Comparison of ENCODE assay signal across 8 cellular contexts in the genomic region with DNA sequence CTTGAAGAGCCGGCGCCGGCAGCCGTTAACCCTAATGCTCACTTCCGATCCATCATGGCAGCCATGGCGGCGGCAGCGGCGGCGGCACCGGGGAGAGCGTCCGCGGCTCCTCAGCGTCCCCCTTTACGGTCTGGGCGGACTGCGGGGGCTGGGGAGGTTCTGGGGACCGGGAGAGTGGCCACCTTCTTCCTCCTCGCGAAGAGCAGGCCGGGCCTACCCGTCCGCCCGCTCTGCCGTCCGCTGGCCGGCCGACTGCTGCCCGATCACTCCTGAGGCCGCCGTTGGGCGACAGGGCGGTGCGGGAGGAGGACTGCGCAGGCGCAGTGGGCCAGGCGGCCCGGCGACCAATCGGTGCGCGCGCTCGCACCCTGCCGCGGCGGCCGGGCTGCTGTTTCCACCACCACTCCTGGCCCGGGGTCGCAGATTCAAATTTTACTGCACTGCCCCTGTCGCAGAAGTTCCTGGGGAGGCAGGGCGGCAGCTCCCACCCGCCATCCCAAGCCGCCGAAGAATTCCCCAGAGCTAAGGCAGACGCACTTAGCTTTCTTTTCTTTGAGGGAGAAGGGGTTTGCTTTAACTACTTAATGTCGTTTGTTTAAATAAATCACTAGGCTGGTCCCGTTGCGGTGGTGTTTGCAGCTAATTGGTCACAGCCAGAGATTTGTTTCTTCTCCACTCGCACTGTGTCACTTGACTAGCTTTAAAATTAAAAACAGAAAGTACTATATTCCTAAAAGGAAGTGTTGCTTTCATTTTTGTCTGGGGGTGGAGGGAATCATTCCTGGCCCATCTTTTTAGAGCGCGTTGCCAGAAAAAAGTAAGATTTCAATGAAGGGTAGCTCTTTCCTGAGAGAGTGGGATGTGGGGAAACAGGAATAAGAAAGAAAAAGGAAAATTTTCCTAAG. TPM values are rescaled to one million over a fixed set of nuclear protein-coding genes. Genes with fewer than 3 reads are reported as not detected.
DNase-seq lines count a peak whose midpoint lies in the region; ATAC-seq and TF ChIP-seq lines count a peak whose summit lies in the region.

A gene (minus strand): TSS at position 290 of the 905 bp plus-strand sequence. CDS start 452 bp downstream, outside the sequence.

- H3K27ac ChIP-seq in GM23338 (ENCODE audit: low read depth) (peak within 1 kb of the TSS; percentile 83), RWPE2 (ENCODE audit: poor library complexity, severe bottlenecking) (peak within 1 kb of the TSS; percentile 79)

- peak within 1 kb of the TSS; percentile 88 for H3K4me2 ChIP-seq in GM23338

- ATAC-seq in GM23338: peak; percentile 88
- peak; percentile 87 for ATAC-seq in RWPE2 (ENCODE audit: low read depth)
- ATAC-seq in natural killer cell treated with Interleukin-12 subunit alpha and Interleukin-12 subunit beta and Interleukin-15 and Interleukin-18, amount 100 ng/mL, for 72 hours: peak; percentile 94

- H3K4me3 Mint-ChIP-seq in GM23338: peak within 1 kb of the TSS; percentile 96
- peak within 1 kb of the TSS; percentile 97 for H3K4me3 Mint-ChIP-seq in natural killer cell treated with Interleukin-12 subunit alpha and Interleukin-12 subunit beta and Interleukin-15 and Interleukin-18, amount 100 ng/mL, for 72 hours

- H3K36me3 ChIP-seq in GM23338 (ENCODE audit: insufficient read depth) (no peaks in the 10 kb centered on the region), RWPE2 (ENCODE audit: low read depth) (peaks cover 20% of the 10 kb centered on the region; the same call in 1 of the 2 replicates)

- TF ChIP-seq CTCF in GM23338 (conservative IDR thresholded peaks at IDR 0.05; ENCODE audit: low read depth in 2 of 2) (no peak), RWPE2 (IDR thresholded peaks at IDR 0.05; ENCODE audit: poor library complexity, severe bottlenecking) (no peak)

- H3K9me3 ChIP-seq in RWPE2 (ENCODE audit: severe bottlenecking): no peaks in the 10 kb centered on the region

- no peaks in the 10 kb centered on the region; the same call in 2 of the 3 replicates for H3K9me3 Mint-ChIP-seq in GM23338
- H3K9me3 Mint-ChIP-seq in natural killer cell treated with Interleukin-12 subunit alpha and Interleukin-12 subunit beta and Interleukin-15 and Interleukin-18, amount 100 ng/mL, for 72 hours: no peaks in the 10 kb centered on the region

- H3K79me2 ChIP-seq in GM23338 (replicated peaks; ENCODE audit: insufficient read depth): peaks cover 48% of the 10 kb centered on the region

- H3K4me1 ChIP-seq in GM23338 (ENCODE audit: insufficient read depth): peaks cover 29% of the 10 kb centered on the region
- peaks cover 26% of the 10 kb centered on the region for H3K4me1 ChIP-seq in RWPE2 (ENCODE audit: insufficient read depth, poor library complexity, severe bottlenecking)

- H3K27me3 ChIP-seq in GM23338 (ENCODE audit: insufficient read depth) (no peaks in the 10 kb centered on the region), RWPE2 (ENCODE audit: insufficient read depth, poor library complexity, severe bottlenecking) (no peaks in the 10 kb centered on the region)

- H3K9me2 ChIP-seq in GM23338 (ENCODE audit: insufficient read depth): no peaks in the 10 kb centered on the region

- H3K4me3 ChIP-seq in GM23338 (peak within 1 kb of the TSS; percentile 85), RWPE2 (ENCODE audit: severe bottlenecking) (peak within 1 kb of the TSS; percentile 66)

- DNase-seq in EH (ENCODE audit: low read depth): peak; percentile 88
- DNase-seq in GM23338 (ENCODE audit: low spot score): peak; percentile 88
- DNase-seq in LHCN-M2 (ENCODE audit: low read depth): peak; percentile 80
- DNase-seq in RWPE2 (ENCODE audit: low spot score): peak; percentile 74
- peak; percentile 78 for DNase-seq in activated T-helper 9 cell treated with anti-CD3 and anti-CD28 coated beads, Interleukin-2, amount 50 U/mL, for 16 hours (ENCODE audit: low read depth)
- DNase-seq in fibroblast of peridontal ligament (ENCODE audit: extremely low read depth): peak; percentile 78
- peak; percentile 93 for DNase-seq in natural killer cell treated with Interleukin-12 subunit alpha and Interleukin-12 subunit beta and Interleukin-15 and Interleukin-18, amount 100 ng/mL, for 72 hours (ENCODE audit: low spot score)
- peak; percentile 82 for DNase-seq in stimulated activated naive CD4-positive, alpha-beta T cell treated with Interleukin-2 at 50 U/mL for 16 hours (lab: John Stamatoyannopoulos, UW)

- peaks cover 29% of the 10 kb centered on the region for H4K20me1 ChIP-seq in GM23338 (replicated peaks; ENCODE audit: insufficient read depth)

- peaks cover 13% of the 10 kb centered on the region; the same call in 2 of the 3 replicates for H3K36me3 Mint-ChIP-seq in GM23338 (ENCODE audit: low read depth)
- H3K36me3 Mint-ChIP-seq in natural killer cell treated with Interleukin-12 subunit alpha and Interleukin-12 subunit beta and Interleukin-15 and Interleukin-18, amount 100 ng/mL, for 72 hours: peaks cover 7% of the 10 kb centered on the region

- H3F3A ChIP-seq in GM23338 (replicated peaks; ENCODE audit: low read depth): no peaks in the 10 kb centered on the region

- H3K27ac Mint-ChIP-seq in GM23338: peak within 1 kb of the TSS; percentile 98
- peak within 1 kb of the TSS; percentile 87 to 93 for H3K27ac Mint-ChIP-seq in natural killer cell treated with Interleukin-12 subunit alpha and Interleukin-12 subunit beta and Interleukin-15 and Interleukin-18, amount 100 ng/mL, for 72 hours

- H2AFZ ChIP-seq in GM23338: peak within 1 kb of the TSS; percentile 93

- H3K27me3 Mint-ChIP-seq in GM23338 (ENCODE audit: insufficient read depth, low read depth, poor library complexity): peaks cover 15% of the 10 kb centered on the region
- no peaks in the 10 kb centered on the region for H3K27me3 Mint-ChIP-seq in natural killer cell treated with Interleukin-12 subunit alpha and Interleukin-12 subunit beta and Interleukin-15 and Interleukin-18, amount 100 ng/mL, for 72 hours

- peaks cover 33% of the 10 kb centered on the region for H3K4me1 Mint-ChIP-seq in GM23338
- H3K4me1 Mint-ChIP-seq in natural killer cell treated with Interleukin-12 subunit alpha and Interleukin-12 subunit beta and Interleukin-15 and Interleukin-18, amount 100 ng/mL, for 72 hours (ENCODE audit: low read depth in 2 of 2): peaks cover 22 to 54% of the 10 kb centered on the region in 2 donors

TF ChIP-seq in GM23338, 12 proteins besides CTCF, POLR2A, EP300 and RAD21 (continues in another document):
- TF ChIP-seq ZNF114 (CRISPR knock-in tag; IDR thresholded peaks at IDR 0.05) (no peak), EZH2phosphoT487 (IDR thresholded peaks at IDR 0.05; ENCODE audit: unreplicated experiment) (no peak)

RNA-seq across cellular contexts. Expression of the gene that starts here (rescaled TPM):
- total RNA-seq in GM23338 (2014; rRNA removed; shearing (Covaris generic)): 81.8 and 86.4 TPM in 2 replicates
- 49.5 and 63.5 TPM in 2 replicates for polyA plus RNA-seq in GM23338 (2016; fragmentation: Nextera tagmentation; extraction: Ambion mirVana)
- 174 and 194 TPM in 2 replicates for total RNA-seq in LHCN-M2 (2014; rRNA removed)
- polyA plus RNA-seq in LHCN-M2 (2012): 37.2 TPM
- total RNA-seq in natural killer cell treated with Interleukin-12 subunit alpha and Interleukin-12 subunit beta and Interleukin-15 and Interleukin-18, amount 100 ng/mL, for 72 hours: 10 to 100 TPM; 81.4 to 90.8 TPM

Comparison
In these comparisons a context has a peak if more than half of its experiments do, and no peak if none do; other contexts are left out.
1. Peak in every context shown above with its lines: DNase-seq, ATAC-seq, H3K4me3 ChIP-seq and H3K27ac ChIP-seq.